ENCODE assay signal across 23 cellular contexts in the genomic region with DNA sequence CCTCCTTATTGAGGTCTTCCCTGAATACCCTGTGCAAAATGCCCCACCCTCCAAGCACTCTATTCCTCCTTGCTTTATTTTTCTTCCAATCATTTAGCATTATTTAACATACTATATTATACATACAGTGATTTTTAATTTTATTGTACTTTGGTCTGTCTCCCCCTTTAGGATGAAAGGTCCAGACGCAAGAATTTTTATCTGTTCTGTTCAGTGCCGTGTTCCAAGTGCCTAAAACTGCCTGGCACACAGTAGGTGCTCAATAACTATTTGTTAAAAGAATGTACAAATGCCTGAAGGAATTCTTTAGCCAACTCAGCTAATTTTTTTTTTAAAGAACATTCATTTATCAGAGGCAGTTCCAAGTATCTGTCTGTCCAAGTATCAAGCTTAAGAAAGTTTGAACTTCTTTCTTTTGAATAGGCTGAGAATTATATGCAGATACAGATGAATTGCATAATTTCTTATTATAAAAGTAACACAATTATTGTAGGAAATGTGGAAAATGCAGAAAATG. TPM values are rescaled to one million over a fixed set of nuclear protein-coding genes. Genes with fewer than 3 reads are reported as not detected.
DNase-seq lines count a peak whose midpoint lies in the region; ATAC-seq, FAIRE-seq and TF ChIP-seq lines count a peak whose summit lies in the region.
"Had no signal": no experiment of that assay in that cellular context is flagged by ENCODE, and none has a peak within 500 bp of the region (broad histone marks: within the 10 kb centered on the region; RNA-seq: fewer than 3 reads in every experiment).

No MANE protein-coding gene starts in this region.

- TF ChIP-seq CTCF in HepG2 (CRISPR knock-in tag; IDR thresholded peaks at IDR 0.05) (no peak), right lobe of liver (IDR thresholded peaks at IDR 0.05) (no peak), K562 (IDR thresholded peaks at IDR 0.05 in 2 of 3, conservative IDR thresholded peaks at IDR 0.05 in 1 of 3; ENCODE audit: insufficient read depth in 2 of 3, low read depth in 1 of 3, low read length in 3 of 3) (no peak), fibroblast of villous mesenchyme (IDR thresholded peaks at IDR 0.05; ENCODE audit: insufficient read depth, low read depth, low read length) (peak; percentile 6)

- H3K79me2 ChIP-seq in HepG2 (ENCODE audit: insufficient read depth, low read length) (no peaks in the 10 kb centered on the region), K562 (ENCODE audit: control insufficient read depth, insufficient read depth, low read length) (no peaks in the 10 kb centered on the region)

- no peak for FAIRE-seq in HepG2 (lab: Jason Lieb, UNC)
- no peak for FAIRE-seq in K562 (lab: Jason Lieb, UNC)
- FAIRE-seq: GM12878, GM19239, H1 had no signal

- CTCF ChIA-PET in HepG2 (lab: Yijun Ruan, JAX; ENCODE audit: low intra/inter-chr PET ratio, low total read pairs) (no interaction called here), K562 (lab: Yijun Ruan, JAX; ENCODE audit: low intra/inter-chr PET ratio) (no interaction called here)

- intact Hi-C loops in HepG2 (cut with micrococcal nuclease; ENCODE audit: unreplicated experiment), result no loop called here
- intact Hi-C loops in right lobe of liver (cut with DNase I), result no loop called here
- intact Hi-C loops in K562 (cut with micrococcal nuclease), result no loop called here
- intact Hi-C loops in aorta (cut with DNase I), result no loop called here

- POLR2A ChIA-PET in HepG2 (lab: Yijun Ruan, JAX) (no interaction called here), K562 (lab: Yijun Ruan, JAX) (no interaction called here)

- 14% methylated on average over 2 of the region's 2 CpGs for WGBS in HepG2 (ENCODE audit: low lambda C conversion rate)
- 44% methylated on average over 2 of the region's 2 CpGs for WGBS in right lobe of liver (ENCODE audit: insufficient coverage, low coverage, low lambda C conversion rate, missing lambda C conversion rate)
- 8% methylated on average over 2 of the region's 2 CpGs for WGBS in K562 (ENCODE audit: insufficient coverage, low coverage, missing lambda C conversion rate)
- WGBS in aorta, 2 donors, result 27 to 44% methylated on average over 2 of the region's 2 CpGs

- no peak overlapping the region for H3K27ac ChIP-seq in HepG2 (ENCODE audit: extremely low read length, insufficient read depth, low read length)
- no peak overlapping the region for H3K27ac ChIP-seq in right lobe of liver
- H3K27ac ChIP-seq in K562 (ENCODE audit: extremely low read depth, low read depth, low read length), result no peak overlapping the region
- H3K27ac ChIP-seq in aorta (ENCODE audit: low read depth in 1 of 2, low read length in 2 of 2), result no peak overlapping the region
- H3K27ac ChIP-seq: HL-60 had no signal

- TF ChIP-seq RAD21 in HepG2 (CRISPR knock-in tag; IDR thresholded peaks at IDR 0.05), result no peak
- TF ChIP-seq RAD21 in K562 (CRISPR knock-in tag; conservative IDR thresholded peaks at IDR 0.05 in 1 of 2, IDR thresholded peaks at IDR 0.05 in 1 of 2), result no peak

- TF ChIP-seq EP300 in HepG2 (IDR thresholded peaks at IDR 0.05; ENCODE audit: low read depth in 2 of 2, low read length in 2 of 2) (no peak), HepG2 (CRISPR knock-in tag; IDR thresholded peaks at IDR 0.05; ENCODE audit: borderline replicate concordance) (no peak), K562 (IDR thresholded peaks at IDR 0.05; ENCODE audit: low read length) (no peak)

- H3K36me3 ChIP-seq in HepG2 (replicated peaks in 1 of 2; ENCODE audit: control insufficient read depth in 1 of 2, insufficient read depth in 2 of 2, low read length in 2 of 2) (no peaks in the 10 kb centered on the region), right lobe of liver (no peaks in the 10 kb centered on the region), K562 (ENCODE audit: control insufficient read depth, insufficient read depth, low read length) (no peaks in the 10 kb centered on the region), aorta (ENCODE audit: control insufficient read depth in 1 of 2, insufficient read depth in 2 of 2, low read length in 1 of 2) (no peaks in the 10 kb centered on the region)
- H3K36me3 ChIP-seq: BE2C had no signal

- H3K9me3 ChIP-seq in HepG2 (ENCODE audit: low read length) (no peaks in the 10 kb centered on the region), right lobe of liver (no peaks in the 10 kb centered on the region), K562 (replicated peaks; ENCODE audit: control insufficient read depth, insufficient read depth, low read depth, low read length) (no peaks in the 10 kb centered on the region), aorta (ENCODE audit: control insufficient read depth, low read length) (no peaks in the 10 kb centered on the region)
- H3K9me3 ChIP-seq: BE2C had no signal

- H3K4me1 ChIP-seq in HepG2 (ENCODE audit: insufficient read depth, low read length), result peaks cover 34% of the 10 kb centered on the region
- H3K4me1 ChIP-seq in right lobe of liver, result peaks cover 0 to 11% (median 0%) of the 10 kb centered on the region in 4 donors
- H3K4me1 ChIP-seq in K562 (replicated peaks in 1 of 2; ENCODE audit: control insufficient read depth in 2 of 2, insufficient read depth in 2 of 2, low read length in 2 of 2), result no peaks in the 10 kb centered on the region; a peak in 1 of 5 replicates
- H3K4me1 ChIP-seq in aorta (ENCODE audit: control insufficient read depth in 1 of 2, insufficient read depth in 2 of 2, low read length in 2 of 2), result no peaks in the 10 kb centered on the region
- H3K4me1 ChIP-seq: BE2C had no signal

- H3K9ac ChIP-seq in HepG2 (ENCODE audit: insufficient read depth, low read depth, low read length) (no peak overlapping the region), K562 (ENCODE audit: insufficient read depth in 1 of 2, low read depth in 2 of 2, low read length in 2 of 2) (no peak overlapping the region)

- H4K20me1 ChIP-seq in HepG2 (ENCODE audit: insufficient read depth, low read length) (no peaks in the 10 kb centered on the region), K562 (replicated peaks; ENCODE audit: control insufficient read depth, insufficient read depth, low read length) (no peaks in the 10 kb centered on the region)

- H3K9me1 ChIP-seq in K562 (ENCODE audit: control insufficient read depth, insufficient read depth, low read length), result no peaks in the 10 kb centered on the region

- no peak for ATAC-seq in HepG2
- ATAC-seq in right lobe of liver, result no peak
- ATAC-seq in K562, result no peak
- no peak for ATAC-seq in aorta (ENCODE audit: low FRiP score)
- ATAC-seq in HG02981 (IDR thresholded peaks at IDR 0.05; ENCODE audit: unreplicated experiment), result no peak
- ATAC-seq: GM12878 had no signal

- DNase-seq in HepG2 (ENCODE audit: low spot score), result no peak
- DNase-seq in right lobe of liver, result no peak
- no peak for DNase-seq in K562 (ENCODE audit: extremely low read depth in 1 of 4, low spot score in 3 of 4)
- no peak for DNase-seq in fibroblast of villous mesenchyme (ENCODE audit: low read depth)
- DNase-seq in aorta, result no peak
- no peak for DNase-seq in stimulated activated naive CD4-positive, alpha-beta T cell treated with Interleukin-2 at 50 U/mL for 16 hours (lab: John Stamatoyannopoulos, UW)
- DNase-seq: 8988T; BE2C; C1 segment of cervical spinal cord; CD4-positive, CD25-positive, alpha-beta regulatory T cell; CD8-positive, alpha-beta memory T cell; COR-L47; DMS 273 treated with DMSO at 0.1 percent for 48 hours; DMS53; DND-41; EL; H9; IMR-90 had no signal

- TF ChIP-seq POLR2A in HepG2 (IDR thresholded peaks at IDR 0.05; ENCODE audit: insufficient read depth in 1 of 2, low read depth in 2 of 2, low read length in 2 of 2), result no peak
- TF ChIP-seq POLR2A in right lobe of liver (IDR thresholded peaks at IDR 0.05), result no peak
- no peak for TF ChIP-seq POLR2A in K562 (conservative IDR thresholded peaks at IDR 0.05)

- BruUV-seq in HepG2 (replicated peaks; lab: Mats Ljungman, UMichigan), result no TSS peak
- BruUV-seq in K562 (replicated peaks; lab: Mats Ljungman, UMichigan), result no TSS peak

- H3K4me3 ChIP-seq in HepG2 (replicated peaks in 1 of 3; ENCODE audit: insufficient read depth in 1 of 3, low read depth in 2 of 3, low read length in 3 of 3), result no peak overlapping the region
- no peak overlapping the region for H3K4me3 ChIP-seq in right lobe of liver
- H3K4me3 ChIP-seq in K562, result no peak overlapping the region
- H3K4me3 ChIP-seq in fibroblast of villous mesenchyme (ENCODE audit: low read depth, low read length), result no peak overlapping the region
- no peak overlapping the region for H3K4me3 ChIP-seq in aorta (ENCODE audit: low read length in 2 of 2)
- H3K4me3 ChIP-seq: GM12878 had no signal

- no peak overlapping the region for H2AFZ ChIP-seq in HepG2 (ENCODE audit: low read length)
- H2AFZ ChIP-seq in K562 (ENCODE audit: low read depth, low read length), result no peak overlapping the region

- H3K4me2 ChIP-seq in HepG2 (ENCODE audit: low read depth, low read length) (no peak overlapping the region), K562 (ENCODE audit: insufficient read depth, low read length) (no peak overlapping the region)

- in situ Hi-C loops in HepG2 (cut with HindIII; ENCODE audit: extremely low pct_ligation_motif_present, low pct_unique_long_range_greater_than_20kb) (no loop called here), K562 (cut with MboI) (no loop called here)

- H3K27me3 ChIP-seq in HepG2 (ENCODE audit: control insufficient read depth in 1 of 2, insufficient read depth in 2 of 2, low read length in 2 of 2) (no peaks in the 10 kb centered on the region), right lobe of liver (no peaks in the 10 kb centered on the region), K562 (ENCODE audit: control insufficient read depth in 2 of 2, insufficient read depth in 2 of 2, low read length in 2 of 2) (no peaks in the 10 kb centered on the region; a peak in 1 of 5 replicates), aorta (ENCODE audit: control insufficient read depth in 1 of 2, insufficient read depth in 2 of 2, low read length in 1 of 2) (no peaks in the 10 kb centered on the region)
- H3K27me3 ChIP-seq: BE2C had no signal

RNA-seq across cellular contexts. Expression of gene SLC25A13, which starts 34.1 kb away (rescaled TPM):
- total RNA-seq in HepG2 (2016; rRNA removed; fragmentation: Illumina TruSeq; extraction: Trizol) (84.9 and 112 TPM in 2 replicates), right lobe of liver (100 to 1,000 TPM in 2 of 6 experiments, 10 to 100 TPM in 4; 54.5 to 110 (median 83.0) TPM), K562 (2014; rRNA removed) (47.3 and 53.2 TPM in 2 replicates), K562 (2014; rRNA removed; fragmentation: Illumina TruSeq; extraction: Trizol) (71.3 and 79.1 TPM in 2 replicates), K562 (2015; rRNA removed; fragmentation: Illumina TruSeq; extraction: Trizol) (77.7 and 80.2 TPM in 2 replicates), K562 (2021) (71.2 and 71.5 TPM in 2 replicates), fibroblast of villous mesenchyme (22.5 and 43.2 TPM in 2 replicates), aorta (10 to 100 TPM; 18.0 to 29.8 TPM)
- total RNA-seq in HepG2 (2016; cell fraction: cytosol; rRNA removed; fragmentation: Illumina TruSeq; extraction: Trizol; ENCODE audit: low read depth), result 42.8 and 48.3 TPM in 2 replicates
- total RNA-seq in HepG2 (2016; cell fraction: insoluble cytoplasmic fraction; rRNA removed; fragmentation: Illumina TruSeq; extraction: Trizol), result 87.2 and 111 TPM in 2 replicates
- 55.1 and 60.6 TPM in 2 replicates for total RNA-seq in HepG2 (2016; cell fraction: membrane; rRNA removed; fragmentation: Illumina TruSeq; extraction: Trizol)
- 73.7 and 78.0 TPM in 2 replicates for total RNA-seq in HepG2 (2016; cell fraction: nucleus; rRNA removed; fragmentation: Illumina TruSeq; extraction: Trizol)
- polyA plus RNA-seq in HepG2 (2011; rRNA removed) (32.7 and 36.2 TPM in 2 replicates), K562 (2011; rRNA removed) (37.2 and 58.7 TPM in 2 replicates), K562 (2014; fragmentation: Illumina TruSeq; extraction: Trizol) (60.1 and 61.7 TPM in 2 replicates), K562 (2014; fragmentation: Nextera tagmentation; extraction: Ambion mirVana) (10 to 100 TPM; 21.4 to 32.2 TPM), K562 (2014; rRNA removed) (46.8 and 47.0 TPM in 2 replicates), aorta (1 to 10 TPM; 7.7 to 9.5 TPM)
- 18.3 and 29.4 TPM in 2 replicates for polyA plus RNA-seq in HepG2 (2011; cell fraction: cytosol; rRNA removed)
- polyA plus RNA-seq in HepG2 (2011; cell fraction: nucleus; rRNA removed), result 32.1 and 35.6 TPM in 2 replicates
- 40.3 and 51.0 TPM in 2 replicates for polyA plus RNA-seq in HepG2 (2012)
- polyA plus RNA-seq in HepG2 (2016; cell fraction: cytosol; fragmentation: Illumina TruSeq; extraction: Trizol; ENCODE audit: low read depth), result 14.6 and 15.8 TPM in 2 replicates
- 94.2 and 94.4 TPM in 2 replicates for polyA plus RNA-seq in HepG2 (2016; cell fraction: insoluble cytoplasmic fraction; fragmentation: Illumina TruSeq; extraction: Trizol; ENCODE audit: low read depth)
- 28.0 and 33.7 TPM in 2 replicates for polyA plus RNA-seq in HepG2 (2016; cell fraction: membrane; fragmentation: Illumina TruSeq; extraction: Trizol; ENCODE audit: low read depth)
- 68.9 and 70.7 TPM in 2 replicates for polyA plus RNA-seq in HepG2 (2016; cell fraction: nucleus; fragmentation: Illumina TruSeq; extraction: Trizol; ENCODE audit: insufficient read depth, low read depth)
- 25.8 and 44.3 TPM in 2 replicates for polyA minus RNA-seq in HepG2 (2011; rRNA and poly(A)+ RNA removed; ENCODE audit: low replicate concordance)
- polyA minus RNA-seq in HepG2 (2011; cell fraction: cytosol; rRNA and poly(A)+ RNA removed), result 36.7 and 39.4 TPM in 2 replicates
- polyA minus RNA-seq in HepG2 (2011; cell fraction: nucleus; rRNA and poly(A)+ RNA removed), result 71.4 and 83.4 TPM in 2 replicates
- 33.6 and 72.3 TPM in 2 replicates for total RNA-seq in K562 (2011; cell fraction: chromatin; rRNA removed; ENCODE audit: low replicate concordance)
- total RNA-seq in K562 (2011; cell fraction: nucleolus; rRNA removed), result 14.5 and 14.9 TPM in 2 replicates
- total RNA-seq in K562 (2011; cell fraction: nucleoplasm; rRNA removed), result 22.5 and 24.4 TPM in 2 replicates
- 21.6 and 28.7 TPM in 2 replicates for polyA plus RNA-seq in K562 (2011; cell fraction: cytosol; rRNA removed)
- polyA plus RNA-seq in K562 (2011; cell fraction: nucleus; rRNA removed), result 36.3 and 42.0 TPM in 2 replicates
- 45.7 and 55.0 TPM in 2 replicates for polyA plus RNA-seq in K562 (2012)
- 53.1 and 71.8 TPM in 2 replicates for polyA minus RNA-seq in K562 (2011; rRNA and poly(A)+ RNA removed)
- polyA minus RNA-seq in K562 (2011; cell fraction: cytosol; rRNA and poly(A)+ RNA removed), result 21.8 and 40.8 TPM in 2 replicates
- 27.9 and 31.2 TPM in 2 replicates for polyA minus RNA-seq in K562 (2011; cell fraction: nucleus; rRNA and poly(A)+ RNA removed)

Comparison
In these comparisons a context has a peak if more than half of its experiments do, and no peak if none do; other contexts are left out.
1. Of the 241 proteins assayed by ChIP-seq in both HepG2 and K562: peak only in HepG2: none; only in K562: ZKSCAN1; in both: MAFF; in neither: 238; mixed calls (peak in some experiments, not most) for 1.